ENCODE assay signal across 8 cellular contexts in genomic region chr20:1108437-1108920, GRCh38. TPM values are rescaled to one million over a fixed set of nuclear protein-coding genes. Genes with fewer than 3 reads are reported as not detected.
DNase-seq lines count a peak whose midpoint lies in the region; ATAC-seq, FAIRE-seq and TF ChIP-seq lines count a peak whose summit lies in the region.

No MANE protein-coding gene starts in this region.

- H3K4me3 ChIP-seq in A673 (ENCODE audit: low read depth, low read length, poor library complexity, severe bottlenecking) (no peak overlapping the region), endothelial cell of umbilical vein (replicated peaks in 1 of 3; ENCODE audit: insufficient read depth in 1 of 3, low read depth in 1 of 3, low read length in 3 of 3) (no peak overlapping the region)

- dilution Hi-C loops in endothelial cell of umbilical vein (cut with MboI; ENCODE audit: extremely low pct_ligation_motif_present, low sequenced_read_pairs), result no loop called here

- no TSS peak for BruUV-seq in A673 (replicated peaks; lab: Mats Ljungman, UMichigan)
- BruUV-seq in endothelial cell of umbilical vein (replicated peaks; lab: Mats Ljungman, UMichigan), result no TSS peak

- H4K20me1 ChIP-seq in endothelial cell of umbilical vein (replicated peaks; ENCODE audit: control insufficient read depth, extremely low read depth, insufficient read depth, low read length), result no peaks in the 10 kb centered on the region

- DNase-seq in A673 (ENCODE audit: low spot score), result peak; percentile 58
- DNase-seq in GM12891 (ENCODE audit: insufficient read length, low spot score), result no peak
- DNase-seq in NCI-H524 (lab: John Stamatoyannopoulos, UW), result peak; percentile 64 to 73
- peak; percentile 64 for DNase-seq in activated CD8-positive, alpha-beta T cell treated with anti-CD3 and anti-CD28 coated beads, Interleukin-2, amount 10 ng/mL, durations not matched to agents 7 days and 5 days
- DNase-seq in endothelial cell of umbilical vein (ENCODE audit: low read depth, low spot score), result peak; percentile 35
- peak; percentile 23 for DNase-seq in naive B cell
- DNase-seq in superior temporal gyrus (ENCODE audit: extremely low spot score), result peak; percentile 61

- H3K36me3 ChIP-seq in A673 (ENCODE audit: insufficient read depth, low read length, poor library complexity, severe bottlenecking) (no peaks in the 10 kb centered on the region), endothelial cell of umbilical vein (ENCODE audit: control insufficient read depth in 2 of 2, extremely low read depth in 1 of 2, insufficient read depth in 2 of 2, low read length in 2 of 2) (no peaks in the 10 kb centered on the region)

- H3K9me3 ChIP-seq in A673 (ENCODE audit: low read depth, low read length, poor library complexity, severe bottlenecking), result no peaks in the 10 kb centered on the region
- H3K9me3 ChIP-seq in endothelial cell of umbilical vein (replicated peaks; ENCODE audit: control insufficient read depth, insufficient read depth, low read length), result no peaks in the 10 kb centered on the region

- H3K9ac ChIP-seq in endothelial cell of umbilical vein (replicated peaks; ENCODE audit: extremely low read depth, insufficient read depth, low read length), result no peak overlapping the region

- H3K9me1 ChIP-seq in endothelial cell of umbilical vein (replicated peaks; ENCODE audit: control insufficient read depth, extremely low read depth, insufficient read depth, low read length), result no peaks in the 10 kb centered on the region

- H3K27ac Mint-ChIP-seq in activated CD8-positive, alpha-beta T cell treated with anti-CD3 and anti-CD28 coated beads, Interleukin-2, amount 10 ng/mL, durations not matched to agents 7 days and 5 days, result no peak overlapping the region
- H3K27ac Mint-ChIP-seq in naive B cell, result no peak overlapping the region

- H3K4me1 Mint-ChIP-seq in activated CD8-positive, alpha-beta T cell treated with anti-CD3 and anti-CD28 coated beads, Interleukin-2, amount 10 ng/mL, durations not matched to agents 7 days and 5 days (ENCODE audit: low read depth), result no peaks in the 10 kb centered on the region
- peaks cover 4 to 10% (median 5%) of the 10 kb centered on the region in 3 donors for H3K4me1 Mint-ChIP-seq in naive B cell

- H3K9me3 Mint-ChIP-seq in activated CD8-positive, alpha-beta T cell treated with anti-CD3 and anti-CD28 coated beads, Interleukin-2, amount 10 ng/mL, durations not matched to agents 7 days and 5 days (ENCODE audit: insufficient read depth), result no peaks in the 10 kb centered on the region
- peaks cover 0 to 3% (median 0%) of the 10 kb centered on the region in 7 donors for H3K9me3 Mint-ChIP-seq in naive B cell

- CTCF ChIA-PET in A673 (lab: Charles Lee), result interaction anchor here (0.5 to 0.6 kb wide), 5 partner anchors 77 to 290 kb away, joined by 3 to 12 read pairs (median 4); no protein-coding TSS in a partner anchor
- CTCF ChIA-PET in activated CD8-positive, alpha-beta T cell treated with anti-CD3 and anti-CD28 coated beads, Interleukin-2, amount 10 ng/mL, durations not matched to agents 7 days and 5 days (lab: Charles Lee), result interaction anchor here (0.6 to 4.4 kb wide), 27 partner anchors 8 to 290 kb away, joined by 3 to 29 read pairs (median 3); partner anchors contain the start of gene TMEM74B
- CTCF ChIA-PET in endothelial cell of umbilical vein (lab: Charles Lee), result interaction anchor here (0.6 to 4.0 kb wide), 40 partner anchors 9 to 395 kb away, joined by 3 to 36 read pairs (median 4); partner anchors contain the start of genes FAM110A and RAD21L1

- no peaks in the 10 kb centered on the region for H3K79me2 ChIP-seq in endothelial cell of umbilical vein (ENCODE audit: control insufficient read depth, insufficient read depth, low read length)

- intact Hi-C loops in A673 (cut with micrococcal nuclease; ENCODE audit: unreplicated experiment) (loop anchor here (1.0 to 5.0 kb wide), 2 partner anchors 104 to 292 kb away; no protein-coding TSS in a partner anchor), endothelial cell of umbilical vein (cut with micrococcal nuclease) (loop anchor here (1.0 to 2.0 kb wide), 4 partner anchors 76 to 362 kb away; partner anchors contain the start of gene TMEM74B)

- H3K4me1 ChIP-seq in A673 (ENCODE audit: insufficient read depth, low read length, poor library complexity, severe bottlenecking) (no peaks in the 10 kb centered on the region), endothelial cell of umbilical vein (ENCODE audit: control insufficient read depth, extremely low read depth, insufficient read depth, low read length) (no peaks in the 10 kb centered on the region)

- H2AFZ ChIP-seq in endothelial cell of umbilical vein (ENCODE audit: low read depth, low read length), result no peak overlapping the region

- POLR2A ChIA-PET in A673 (lab: Charles Lee; ENCODE audit: low non-redundant PET), result no interaction called here
- POLR2A ChIA-PET in activated CD8-positive, alpha-beta T cell treated with anti-CD3 and anti-CD28 coated beads, Interleukin-2, amount 10 ng/mL, durations not matched to agents 7 days and 5 days (lab: Charles Lee), result no interaction called here
- POLR2A ChIA-PET in endothelial cell of umbilical vein (lab: Charles Lee), result interaction anchor here (0.6 kb wide), 1 partner anchor 118 kb away, joined by 3 read pairs; the partner anchor contains the start of gene RAD21L1

- peak; percentile 77 for ATAC-seq in activated CD8-positive, alpha-beta T cell treated with anti-CD3 and anti-CD28 coated beads, Interleukin-2, amount 10 ng/mL, durations not matched to agents 7 days and 5 days
- ATAC-seq in naive B cell (ENCODE audit: low read depth in 2 of 2) (peak in 1 of 2 donors; percentile 67), GM19455 (IDR thresholded peaks at IDR 0.05; ENCODE audit: unreplicated experiment) (no peak)

- H3K36me3 Mint-ChIP-seq in activated CD8-positive, alpha-beta T cell treated with anti-CD3 and anti-CD28 coated beads, Interleukin-2, amount 10 ng/mL, durations not matched to agents 7 days and 5 days (ENCODE audit: low read depth), result no peaks in the 10 kb centered on the region
- no peaks in the 10 kb centered on the region for H3K36me3 Mint-ChIP-seq in naive B cell

- H3K27me3 ChIP-seq in A673 (replicated peaks; ENCODE audit: insufficient read depth, low read depth, low read length, poor library complexity) (no peaks in the 10 kb centered on the region), endothelial cell of umbilical vein (ENCODE audit: control insufficient read depth in 2 of 2, insufficient read depth in 2 of 2, low read length in 2 of 2) (peaks cover 9 to 11% of the 10 kb centered on the region in 2 experiments)

- TF ChIP-seq POLR2A in GM12891 (IDR thresholded peaks at IDR 0.05; ENCODE audit: low read depth, low read length) (no peak), endothelial cell of umbilical vein (IDR thresholded peaks at IDR 0.05; ENCODE audit: low read depth, low read length) (no peak)

- no peak overlapping the region for H3K4me2 ChIP-seq in endothelial cell of umbilical vein (ENCODE audit: insufficient read depth, low read length)

- H3K4me3 Mint-ChIP-seq in activated CD8-positive, alpha-beta T cell treated with anti-CD3 and anti-CD28 coated beads, Interleukin-2, amount 10 ng/mL, durations not matched to agents 7 days and 5 days, result no peak overlapping the region
- H3K4me3 Mint-ChIP-seq in naive B cell, result no peak overlapping the region

- no peaks in the 10 kb centered on the region for H3K27me3 Mint-ChIP-seq in activated CD8-positive, alpha-beta T cell treated with anti-CD3 and anti-CD28 coated beads, Interleukin-2, amount 10 ng/mL, durations not matched to agents 7 days and 5 days (ENCODE audit: low read depth)
- H3K27me3 Mint-ChIP-seq in naive B cell, result peaks cover 0 to 11% (median 9%) of the 10 kb centered on the region in 3 donors

- H3K27ac ChIP-seq in A673 (ENCODE audit: low read depth, low read length, poor library complexity, severe bottlenecking) (no peak overlapping the region), endothelial cell of umbilical vein (ENCODE audit: insufficient read depth, low read depth, low read length) (no peak overlapping the region)

- TF ChIP-seq CTCF in A673 (conservative IDR thresholded peaks at IDR 0.05; ENCODE audit: low read depth, low read length) (peak; percentile 82), endothelial cell of umbilical vein (IDR thresholded peaks at IDR 0.05; ENCODE audit: extremely low read depth in 1 of 2, insufficient read depth in 1 of 2, low read depth in 1 of 2, low read length in 2 of 2) (peak; percentile 71 to 90)

- FAIRE-seq in GM12891 (lab: Jason Lieb, UNC) (peak; percentile 52), endothelial cell of umbilical vein (lab: Jason Lieb, UNC) (peak; percentile 74)

TF ChIP-seq in GM12891, 5 proteins besides CTCF, POLR2A, EP300 and RAD21:
- no peak for TF ChIP-seq POLR2AphosphoS5 (IDR thresholded peaks at IDR 0.05; ENCODE audit: low read depth, low read length)
- TF ChIP-seq TAF1 (IDR thresholded peaks at IDR 0.05; ENCODE audit: low read depth, low read length), result no peak
- TF ChIP-seq SPI1 (IDR thresholded peaks at IDR 0.05; ENCODE audit: low read depth, low read length), result no peak
- no peak for TF ChIP-seq POU2F2 (IDR thresholded peaks at IDR 0.05; ENCODE audit: low read depth, low read length)

TF ChIP-seq in endothelial cell of umbilical vein, 7 proteins besides CTCF, POLR2A, EP300 and RAD21:
- TF ChIP-seq MYC (IDR thresholded peaks at IDR 0.05; ENCODE audit: low read depth, low read length) (no peak), JUN (IDR thresholded peaks at IDR 0.05; ENCODE audit: borderline replicate concordance, insufficient read depth, insufficient read length, low read depth) (no peak), POLR2AphosphoS5 (IDR thresholded peaks at IDR 0.05; ENCODE audit: insufficient read depth, low read depth, low read length) (no peak)

RNA-seq across cellular contexts. Expression of gene PSMF1, which starts 9.9 kb away (rescaled TPM):
- 130 and 155 TPM in 2 replicates for total RNA-seq in A673 (2021)
- polyA plus RNA-seq in GM12891 (2012; ENCODE audit: low read depth, missing spikeins), result 100 TPM
- total RNA-seq in activated CD8-positive, alpha-beta T cell treated with anti-CD3 and anti-CD28 coated beads, Interleukin-2, amount 10 ng/mL, durations not matched to agents 7 days and 5 days, result 100 to 1,000 TPM; 138 to 150 TPM
- 140 and 142 TPM in 2 replicates for total RNA-seq in endothelial cell of umbilical vein
- 166 and 354 TPM in 2 replicates for polyA plus RNA-seq in endothelial cell of umbilical vein
- polyA plus RNA-seq in endothelial cell of umbilical vein (2011; cell fraction: cytosol; rRNA removed), result 182 and 258 TPM in 2 replicates
- polyA plus RNA-seq in endothelial cell of umbilical vein (2011; cell fraction: nucleus; rRNA removed), result 86.0 and 117 TPM in 2 replicates
- polyA plus RNA-seq in endothelial cell of umbilical vein (2012), result 188 and 195 TPM in 2 replicates
- polyA minus RNA-seq in endothelial cell of umbilical vein, result 62.6 and 67.5 TPM in 2 replicates
- polyA minus RNA-seq in endothelial cell of umbilical vein (2011; cell fraction: cytosol; rRNA and poly(A)+ RNA removed), result 23.2 TPM
- 30.0 and 35.6 TPM in 2 replicates for polyA minus RNA-seq in endothelial cell of umbilical vein (2011; cell fraction: nucleus; rRNA and poly(A)+ RNA removed)
- polyA plus RNA-seq in naive B cell (ENCODE audit: low read depth in 6 of 6), result 100 to 1,000 TPM; 138 to 181 (median 160) TPM
